24 cellular contexts compared by ENCODE assay signal in genomic region chr22:22088658-22089458, GRCh38.
"Had no signal": no experiment of that assay in that cellular context is flagged by ENCODE, and none has a peak within 500 bp of the region (broad histone marks: within the 10 kb centered on the region; RNA-seq: fewer than 3 reads in every experiment).

No MANE protein-coding gene starts in this region.

- H3K27ac ChIP-seq: epithelial cell of prostate, esophagus squamous epithelium, lower lobe of right lung, pancreas, skin epidermis, spleen, testis, tibial artery, upper lobe of left lung, uterus had no signal

- H3K36me3 ChIP-seq: esophagus squamous epithelium, lower lobe of right lung, pancreas, spleen, tibial artery, upper lobe of left lung, uterus had no signal

- H3K9me3 ChIP-seq: esophagus squamous epithelium, lower lobe of right lung, pancreas, spleen, testis, tibial artery, upper lobe of left lung, uterus had no signal

- H3K27me3 ChIP-seq: pancreas, testis, upper lobe of left lung, uterus had no signal

- DNase-seq: effector CD8-positive, alpha-beta T cell; endodermal cell; esophagus squamous epithelium; foreskin melanocyte; left ventricle myocardium superior; lower lobe of right lung; naive thymus-derived CD8-positive, alpha-beta T cell; nephron progenitor cell; occipital lobe; pancreas; spleen; stimulated activated CD4-positive, alpha-beta T cell treated with anti-CD3 and anti-CD28 coated beads, Interleukin-4, amount 100 ng/mL, for 4 hours; stimulated activated naive CD8-positive, alpha-beta T cell treated with anti-CD3 and anti-CD28 coated beads, Interleukin-15, Interleukin-2, amounts not matched to agents 100 U/mL and 50 U/mL, for 24 hours; substantia nigra; testis; tibial artery; uterus had no signal

- H3K4me3 Mint-ChIP-seq: dendritic cell treated with granulocyte-macrophage colony-stimulating factor and Interleukin-4, amounts not matched to agents 40 ng/mL and 50 ng/mL, for 4 days; endodermal cell; naive thymus-derived CD8-positive, alpha-beta T cell; nephron progenitor cell; stimulated activated memory B cell treated with anti-CD40 and anti-IgM and Interleukin-4, amounts not matched to agents 10 μg/mL and 1 μg/mL and 100 μg/mL, for 72 hours had no signal

- H3K27me3 Mint-ChIP-seq: stimulated activated memory B cell treated with anti-CD40 and anti-IgM and Interleukin-4, amounts not matched to agents 10 μg/mL and 1 μg/mL and 100 μg/mL, for 72 hours had no signal

- H3K27ac Mint-ChIP-seq: dendritic cell treated with granulocyte-macrophage colony-stimulating factor and Interleukin-4, amounts not matched to agents 40 ng/mL and 50 ng/mL, for 4 days; endodermal cell; naive thymus-derived CD8-positive, alpha-beta T cell; stimulated activated memory B cell treated with anti-CD40 and anti-IgM and Interleukin-4, amounts not matched to agents 10 μg/mL and 1 μg/mL and 100 μg/mL, for 72 hours had no signal

- H3K36me3 Mint-ChIP-seq: naive thymus-derived CD8-positive, alpha-beta T cell had no signal

- H3K4me1 Mint-ChIP-seq: endodermal cell; naive thymus-derived CD8-positive, alpha-beta T cell; nephron progenitor cell had no signal

- FAIRE-seq: colon, keratinocyte, pancreas had no signal

- H3K9me3 Mint-ChIP-seq: dendritic cell treated with granulocyte-macrophage colony-stimulating factor and Interleukin-4, amounts not matched to agents 40 ng/mL and 50 ng/mL, for 4 days; endodermal cell; naive thymus-derived CD8-positive, alpha-beta T cell; nephron progenitor cell had no signal

- ATAC-seq: left ventricle myocardium superior; lower lobe of right lung; naive thymus-derived CD8-positive, alpha-beta T cell; pancreas; stimulated activated memory B cell treated with anti-CD40 and anti-IgM and Interleukin-4, amounts not matched to agents 10 μg/mL and 1 μg/mL and 100 μg/mL, for 72 hours; stimulated activated naive CD8-positive, alpha-beta T cell treated with anti-CD3 and anti-CD28 coated beads, Interleukin-15, Interleukin-2, amounts not matched to agents 100 U/mL and 50 U/mL, for 24 hours had no signal

- H3K4me3 ChIP-seq: esophagus squamous epithelium, lower lobe of right lung, pancreas, skin epidermis, spleen, testis, tibial artery, upper lobe of left lung, uterus had no signal

- H3K4me1 ChIP-seq: esophagus squamous epithelium, lower lobe of right lung, pancreas, tibial artery, upper lobe of left lung, uterus had no signal
